1 cellular context compared by ENCODE assay signal in genomic region chr4:78809295-78809694, GRCh38.
A peak's percentile ranks its signal among the peaks of the same experiment; 100 is the strongest.
TF ChIP-seq lines count a peak whose summit lies in the region.

No MANE protein-coding gene starts in this region.

TF ChIP-seq in K562, 482 proteins besides CTCF, POLR2A, EP300 and RAD21:
- peak; percentile 14; the same call in 1 of the 2 replicates for TF ChIP-seq TAL1 (IDR thresholded peaks at IDR 0.05)
- peak; percentile 37; the same call in 1 of the 2 replicates for TF ChIP-seq CBFA2T3 (IDR thresholded peaks at IDR 0.05)
- no peak for TF ChIP-seq HNRNPH1 (optimal IDR thresholded peaks at IDR 0.05; ENCODE audit: low read depth, low read length)
- peak; percentile 83 for TF ChIP-seq ESRRA (IDR thresholded peaks at IDR 0.05; ENCODE audit: borderline replicate concordance, low read depth)
- no peak for TF ChIP-seq POLR3G (IDR thresholded peaks at IDR 0.05; ENCODE audit: extremely low read depth, insufficient read length, insufficient replicate concordance)
